ENCODE assay signal across 16 cellular contexts in the genomic region with DNA sequence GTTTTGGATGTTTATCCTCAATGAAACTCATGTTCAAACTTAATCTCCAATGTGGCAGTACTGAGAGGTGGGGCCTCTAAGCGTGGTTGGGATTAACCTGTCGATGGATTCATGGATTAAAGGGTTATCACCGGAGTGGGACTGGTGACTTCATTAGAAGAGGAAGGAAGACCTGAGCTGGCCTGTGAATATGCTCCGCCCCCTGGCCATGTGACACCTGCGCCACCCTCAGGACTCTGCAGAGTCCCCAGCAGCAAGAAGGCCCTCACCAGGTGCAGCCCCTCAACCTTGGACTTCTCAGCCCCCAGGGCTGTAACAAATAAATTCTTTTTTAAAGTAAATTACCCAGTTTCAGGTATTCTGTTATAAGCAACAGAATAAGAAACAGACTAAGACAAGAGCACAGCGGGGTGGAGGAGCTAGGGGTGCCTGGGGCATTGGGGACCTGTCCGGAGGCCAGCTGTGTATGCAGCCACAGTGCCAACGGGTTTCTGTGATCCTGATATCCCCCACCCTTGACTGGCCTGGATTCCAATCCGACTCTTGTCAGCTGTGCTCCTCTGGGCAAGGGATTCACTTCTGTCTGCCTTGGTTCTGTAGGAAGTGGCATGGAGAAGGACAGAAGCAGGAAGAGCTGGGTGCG. TPM values are rescaled to one million over a fixed set of nuclear protein-coding genes. Genes with fewer than 3 reads are reported as not detected.
A peak's percentile ranks its signal among the peaks of the same experiment; 100 is the strongest.
DNase-seq lines count a peak whose midpoint lies in the region; ATAC-seq, FAIRE-seq and TF ChIP-seq lines count a peak whose summit lies in the region.
"Had no signal": no experiment of that assay in that cellular context is flagged by ENCODE, and none has a peak within 500 bp of the region (broad histone marks: within the 10 kb centered on the region; RNA-seq: fewer than 3 reads in every experiment).

No MANE protein-coding gene starts in this region.

- no peak overlapping the region for H3K27ac ChIP-seq in CD8-positive, alpha-beta T cell (ENCODE audit: low read depth, low read length)
- H3K27ac ChIP-seq in K562 (ENCODE audit: extremely low read depth, low read depth, low read length), result no peak overlapping the region
- H3K27ac ChIP-seq: C4-2B had no signal

- no peak for ATAC-seq in CD8-positive, alpha-beta T cell
- ATAC-seq in K562, result no peak
- no peak for ATAC-seq in Right ventricle myocardium inferior
- ATAC-seq in HG03196 (IDR thresholded peaks at IDR 0.05; ENCODE audit: unreplicated experiment), result no peak

- H3K27me3 ChIP-seq in CD8-positive, alpha-beta T cell (ENCODE audit: insufficient read depth, low read length), result no peaks in the 10 kb centered on the region
- no peaks in the 10 kb centered on the region for H3K27me3 ChIP-seq in K562 (ENCODE audit: control insufficient read depth in 2 of 2, insufficient read depth in 2 of 2, low read length in 2 of 2)

- no peaks in the 10 kb centered on the region for H3K9me3 Mint-ChIP-seq in CD8-positive, alpha-beta T cell
- H3K9me3 Mint-ChIP-seq in neural crest cell, result no peaks in the 10 kb centered on the region

- no peak for DNase-seq in CD8-positive, alpha-beta T cell
- DNase-seq in K562 (ENCODE audit: extremely low read depth in 1 of 4, low spot score in 3 of 4) (peak in 1 of 4 experiments; percentile 32), neural crest cell (ENCODE audit: low read depth, low spot score) (no peak), Right ventricle myocardium inferior (ENCODE audit: missing footprints) (no peak)
- no peak for DNase-seq in stimulated activated naive CD4-positive, alpha-beta T cell treated with Interleukin-2 at 50 U/mL for 16 hours (lab: John Stamatoyannopoulos, UW)
- DNase-seq: HCEC 1CT, KBM-7, MM.1S, NCI-H1105, NCI-H1694 treated with DMSO at 0.1 percent for 48 hours, NCI-H446 had no signal

- H2AFZ ChIP-seq in K562 (ENCODE audit: low read depth, low read length), result no peak overlapping the region

- TF ChIP-seq EP300 in Ishikawa (IDR thresholded peaks at IDR 0.05; ENCODE audit: borderline replicate concordance), result no peak
- no peak for TF ChIP-seq EP300 in K562 (IDR thresholded peaks at IDR 0.05; ENCODE audit: low read length)

- peaks cover 22% of the 10 kb centered on the region for H3K4me1 ChIP-seq in CD8-positive, alpha-beta T cell (ENCODE audit: insufficient read depth, low read length)
- peaks cover 11 to 29% of the 10 kb centered on the region in 2 experiments; a peak in 4 of 5 replicates for H3K4me1 ChIP-seq in K562 (replicated peaks in 1 of 2; ENCODE audit: control insufficient read depth in 2 of 2, insufficient read depth in 2 of 2, low read length in 2 of 2)

- H3K36me3 ChIP-seq in CD8-positive, alpha-beta T cell (ENCODE audit: insufficient read depth, low read length), result no peaks in the 10 kb centered on the region
- H3K36me3 ChIP-seq in K562 (ENCODE audit: control insufficient read depth, insufficient read depth, low read length), result no peaks in the 10 kb centered on the region; the same call in 2 of the 3 replicates

- TF ChIP-seq POLR2A in K562 (conservative IDR thresholded peaks at IDR 0.05), result no peak

- TF ChIP-seq RAD21 in Ishikawa (IDR thresholded peaks at IDR 0.05; ENCODE audit: low read depth) (no peak), K562 (CRISPR knock-in tag; conservative IDR thresholded peaks at IDR 0.05 in 1 of 2, IDR thresholded peaks at IDR 0.05 in 1 of 2) (no peak)

- TF ChIP-seq CTCF in CD8-positive, alpha-beta T cell (IDR thresholded peaks at IDR 0.05), result no peak
- TF ChIP-seq CTCF in K562 (IDR thresholded peaks at IDR 0.05 in 2 of 3, conservative IDR thresholded peaks at IDR 0.05 in 1 of 3; ENCODE audit: insufficient read depth in 2 of 3, low read depth in 1 of 3, low read length in 3 of 3) (no peak), neural crest cell (conservative IDR thresholded peaks at IDR 0.05) (no peak)

- no TSS peak for BruUV-seq in K562 (replicated peaks; lab: Mats Ljungman, UMichigan)

- no peaks in the 10 kb centered on the region for H3K9me3 ChIP-seq in CD8-positive, alpha-beta T cell (ENCODE audit: low read length)
- no peaks in the 10 kb centered on the region for H3K9me3 ChIP-seq in K562 (replicated peaks; ENCODE audit: control insufficient read depth, insufficient read depth, low read depth, low read length)

- POLR2A ChIA-PET in CD8-positive, alpha-beta T cell (lab: Charles Lee), result interaction anchor here (1.5 to 4.1 kb wide), 2 partner anchors 9 to 20 kb away, joined by 4 to 19 read pairs; no protein-coding TSS in a partner anchor
- POLR2A ChIA-PET in K562 (lab: Yijun Ruan, JAX), result interaction anchor here (0.5 to 1.5 kb wide), 5 partner anchors 9 to 155 kb away, joined by 3 to 5 read pairs (median 3); no protein-coding TSS in a partner anchor

- WGBS in K562 (ENCODE audit: insufficient coverage, low coverage, missing lambda C conversion rate), result 59% methylated on average over 10 of the region's 10 CpGs

- peaks cover 19% of the 10 kb centered on the region for H3K79me2 ChIP-seq in K562 (ENCODE audit: control insufficient read depth, insufficient read depth, low read length)

- H4K20me1 ChIP-seq in K562 (replicated peaks; ENCODE audit: control insufficient read depth, insufficient read depth, low read length), result peaks cover 13% of the 10 kb centered on the region

- 0 out of 4 replicates have a peak overlapping the region, but pooled peaks of 1 of the 2 experiments have one; percentile 59 for H3K9ac ChIP-seq in K562 (ENCODE audit: insufficient read depth in 1 of 2, low read depth in 2 of 2, low read length in 2 of 2)

- FAIRE-seq in K562 (lab: Jason Lieb, UNC), result no peak
- FAIRE-seq: G401.6, GM12891 had no signal

- CTCF ChIA-PET in CD8-positive, alpha-beta T cell (lab: Charles Lee), result interaction anchor here (0.6 to 6.7 kb wide), 8 partner anchors 10 to 176 kb away, joined by 3 to 104 read pairs (median 6); no protein-coding TSS in a partner anchor
- CTCF ChIA-PET in K562 (lab: Yijun Ruan, JAX; ENCODE audit: low intra/inter-chr PET ratio), result no interaction called here

- H3K27ac Mint-ChIP-seq in CD8-positive, alpha-beta T cell, result peak overlapping the region; percentile 99
- H3K27ac Mint-ChIP-seq in neural crest cell (ENCODE audit: unreplicated experiment), result no peak overlapping the region

- H3K4me1 Mint-ChIP-seq in CD8-positive, alpha-beta T cell (ENCODE audit: low read depth), result peaks cover 46% of the 10 kb centered on the region
- H3K4me1 Mint-ChIP-seq in neural crest cell, result peaks cover 28% of the 10 kb centered on the region

- H3K27me3 Mint-ChIP-seq in CD8-positive, alpha-beta T cell (ENCODE audit: low read depth), result no peaks in the 10 kb centered on the region
- no peaks in the 10 kb centered on the region for H3K27me3 Mint-ChIP-seq in neural crest cell (ENCODE audit: low read depth)

- no peaks in the 10 kb centered on the region for H3K9me1 ChIP-seq in K562 (ENCODE audit: control insufficient read depth, insufficient read depth, low read length)

- no peak overlapping the region for H3K4me3 Mint-ChIP-seq in CD8-positive, alpha-beta T cell
- H3K4me3 Mint-ChIP-seq in neural crest cell, result peak overlapping the region; percentile 58

- no peak overlapping the region for H3K4me3 ChIP-seq in CD8-positive, alpha-beta T cell (ENCODE audit: low read depth, low read length)
- H3K4me3 ChIP-seq in K562, result no peak overlapping the region

- H3K36me3 Mint-ChIP-seq in CD8-positive, alpha-beta T cell, result peaks cover 7% of the 10 kb centered on the region
- peaks cover 2% of the 10 kb centered on the region for H3K36me3 Mint-ChIP-seq in neural crest cell (ENCODE audit: low read depth)

- in situ Hi-C loops in K562 (cut with MboI), result no loop called here

- intact Hi-C loops in CD8-positive, alpha-beta T cell (cut with DNase I, micrococcal nuclease), result loop anchor here (5.0 to 10.0 kb wide), 4 partner anchors 223 to 1670 kb away; a partner anchor contains a TSS
- intact Hi-C loops in K562 (cut with micrococcal nuclease), result loop anchor here (10.0 kb wide), 1 partner anchor 90 kb away; a partner anchor contains a TSS
- intact Hi-C loops in Right ventricle myocardium inferior (cut with DNase I), result loop anchor here (5.0 kb wide), 2 partner anchors 32 to 377 kb away; no protein-coding TSS in a partner anchor

- H3K4me2 ChIP-seq in K562 (ENCODE audit: insufficient read depth, low read length), result no peak overlapping the region

RNA-seq across cellular contexts. Expression of a gene that starts 3.2 kb away (rescaled TPM):
- total RNA-seq in CD8-positive, alpha-beta T cell, result 10 to 100 TPM; 23.3 to 24.9 TPM
- total RNA-seq in K562 (2011; cell fraction: chromatin; rRNA removed; ENCODE audit: low replicate concordance), result 33.0 and 61.0 TPM in 2 replicates
- total RNA-seq in K562 (2011; cell fraction: nucleolus; rRNA removed), result 15.0 and 19.6 TPM in 2 replicates
- total RNA-seq in K562 (2011; cell fraction: nucleoplasm; rRNA removed), result 40.2 and 63.3 TPM in 2 replicates
- 23.3 and 24.7 TPM in 2 replicates for total RNA-seq in K562 (2014; rRNA removed)
- total RNA-seq in K562 (2014; rRNA removed; fragmentation: Illumina TruSeq; extraction: Trizol), result 32.3 and 33.8 TPM in 2 replicates
- total RNA-seq in K562 (2015; rRNA removed; fragmentation: Illumina TruSeq; extraction: Trizol), result 27.2 and 29.9 TPM in 2 replicates
- total RNA-seq in K562 (2021), result 37.1 and 38.0 TPM in 2 replicates
- 45.9 and 58.0 TPM in 2 replicates for polyA plus RNA-seq in K562 (2011; rRNA removed)
- 26.1 and 31.1 TPM in 2 replicates for polyA plus RNA-seq in K562 (2011; cell fraction: cytosol; rRNA removed)
- polyA plus RNA-seq in K562 (2011; cell fraction: nucleus; rRNA removed), result 25.6 and 26.5 TPM in 2 replicates
- 23.2 and 27.4 TPM in 2 replicates for polyA plus RNA-seq in K562 (2012)
- 32.3 and 43.1 TPM in 2 replicates for polyA plus RNA-seq in K562 (2014; fragmentation: Illumina TruSeq; extraction: Trizol)
- 1 to 10 TPM; 4.8 to 6.5 TPM for polyA plus RNA-seq in K562 (2014; fragmentation: Nextera tagmentation; extraction: Ambion mirVana)
- 27.4 and 31.5 TPM in 2 replicates for polyA plus RNA-seq in K562 (2014; rRNA removed)
- 57.2 and 64.3 TPM in 2 replicates for polyA minus RNA-seq in K562 (2011; rRNA and poly(A)+ RNA removed)
- polyA minus RNA-seq in K562 (2011; cell fraction: cytosol; rRNA and poly(A)+ RNA removed), result 22.5 and 24.7 TPM in 2 replicates
- polyA minus RNA-seq in K562 (2011; cell fraction: nucleus; rRNA and poly(A)+ RNA removed), result 17.5 and 23.8 TPM in 2 replicates
- 36.1 and 36.8 TPM in 2 replicates for total RNA-seq in neural crest cell
- total RNA-seq in Right ventricle myocardium inferior, result 41.7 TPM

RNA-seq across cellular contexts. Expression of a gene that starts 58.1 kb away (rescaled TPM):
- 1 to 10 TPM; 7.9 to 9.9 TPM for total RNA-seq in CD8-positive, alpha-beta T cell
- total RNA-seq in K562 (2011; cell fraction: chromatin; rRNA removed; ENCODE audit: low replicate concordance), result 0.14 TPM in 1 of 2 replicates, not detected in the other
- 0.50 TPM in 1 of 2 replicates, not detected in the other for total RNA-seq in K562 (2011; cell fraction: nucleolus; rRNA removed)
- not detected in 2 replicates for total RNA-seq in K562 (2011; cell fraction: nucleoplasm; rRNA removed)
- total RNA-seq in K562 (2014; rRNA removed) (not detected in 2 replicates), K562 (2014; rRNA removed; fragmentation: Illumina TruSeq; extraction: Trizol) (0.13 TPM in 1 of 2 replicates, not detected in the other), K562 (2015; rRNA removed; fragmentation: Illumina TruSeq; extraction: Trizol) (not detected in 2 replicates), K562 (2021) (0.07 and 0.09 TPM in 2 replicates), neural crest cell (11.1 and 12.5 TPM in 2 replicates), Right ventricle myocardium inferior (15.3 TPM)
- polyA plus RNA-seq in K562 (2011; rRNA removed) (0.14 TPM in 1 of 2 replicates, not detected in the other), K562 (2014; fragmentation: Illumina TruSeq; extraction: Trizol) (not detected in 2 replicates), K562 (2014; fragmentation: Nextera tagmentation; extraction: Ambion mirVana) (under 1 TPM in 1 of 2 experiments, not detected in 1; 0.08 TPM), K562 (2014; rRNA removed) (not detected in 2 replicates)
- 0.01 and 0.07 TPM in 2 replicates for polyA plus RNA-seq in K562 (2011; cell fraction: cytosol; rRNA removed)
- 0.18 TPM in 1 of 2 replicates, not detected in the other for polyA plus RNA-seq in K562 (2011; cell fraction: nucleus; rRNA removed)
- 0.12 TPM in 1 of 2 replicates, not detected in the other for polyA plus RNA-seq in K562 (2012)
- 0.39 TPM in 1 of 2 replicates, not detected in the other for polyA minus RNA-seq in K562 (2011; rRNA and poly(A)+ RNA removed)
- not detected in 2 replicates for polyA minus RNA-seq in K562 (2011; cell fraction: cytosol; rRNA and poly(A)+ RNA removed)
- 0.54 TPM in 1 of 2 replicates, not detected in the other for polyA minus RNA-seq in K562 (2011; cell fraction: nucleus; rRNA and poly(A)+ RNA removed)
